In the genomic region with DNA sequence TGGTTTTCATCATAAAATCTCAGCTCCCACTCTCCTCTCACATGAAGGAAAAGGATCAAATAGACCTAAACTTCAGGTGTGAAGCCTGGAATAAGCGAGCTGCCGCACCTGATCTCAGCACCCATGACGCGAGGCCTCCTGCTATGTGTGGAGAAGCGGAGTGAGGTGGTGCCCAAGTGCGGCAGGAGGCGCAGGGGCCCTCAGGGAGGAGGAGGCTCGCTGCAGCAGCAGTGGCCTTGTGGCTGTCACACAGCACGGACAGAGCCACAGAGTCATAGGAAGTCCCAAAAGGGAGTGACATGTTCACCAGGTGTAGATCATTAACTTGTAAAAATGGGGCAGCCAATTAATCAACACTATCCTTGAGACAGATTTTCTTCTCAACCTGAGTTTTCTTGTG, we compare ENCODE assay signal across 26 cellular contexts. TPM values are rescaled to one million over a fixed set of nuclear protein-coding genes. Genes with fewer than 3 reads are reported as not detected.
DNase-seq lines count a peak whose midpoint lies in the region; ATAC-seq and TF ChIP-seq lines count a peak whose summit lies in the region.
"Had no signal": no experiment of that assay in that cellular context is flagged by ENCODE, and none has a peak within 500 bp of the region (broad histone marks: within the 10 kb centered on the region; RNA-seq: fewer than 3 reads in every experiment).

No MANE protein-coding gene starts in this region.

- H3K4me1 Mint-ChIP-seq in T-helper 2 cell treated with Interferon-gamma antibody and Interleukin-4, amounts not matched to agents 5 μg/mL and 100 μg/mL, for 36 hours (ENCODE audit: low read depth), result peaks cover 43% of the 10 kb centered on the region
- peaks cover 44% of the 10 kb centered on the region for H3K4me1 Mint-ChIP-seq in activated naive CD8-positive, alpha-beta T cell treated with anti-CD3 and anti-CD28 coated beads for 36 hours
- peaks cover 18 to 40% (median 36%) of the 10 kb centered on the region in 4 donors for H3K4me1 Mint-ChIP-seq in naive thymus-derived CD8-positive, alpha-beta T cell
- H3K4me1 Mint-ChIP-seq: nephron progenitor cell had no signal

- intact Hi-C loops in transverse colon (cut with DNase I; ENCODE audit: low total_unique reads), result no loop called here

- peak overlapping the region; percentile 57 for H3K27ac Mint-ChIP-seq in T-helper 2 cell treated with Interferon-gamma antibody and Interleukin-4, amounts not matched to agents 5 μg/mL and 100 μg/mL, for 36 hours
- H3K27ac Mint-ChIP-seq in activated naive CD8-positive, alpha-beta T cell treated with anti-CD3 and anti-CD28 coated beads for 36 hours, result peak overlapping the region; percentile 91
- peak overlapping the region in 7 of 10 donors; percentile 19 to 89 (median 63) for H3K27ac Mint-ChIP-seq in naive thymus-derived CD8-positive, alpha-beta T cell
- H3K27ac Mint-ChIP-seq: nephron progenitor cell; stimulated activated memory B cell treated with anti-CD40 and anti-IgM and Interleukin-4, amounts not matched to agents 10 μg/mL and 1 μg/mL and 100 μg/mL, for 72 hours had no signal

- ATAC-seq in GM18861 (IDR thresholded peaks at IDR 0.05; ENCODE audit: unreplicated experiment) (peak; percentile 59), GM21360 (IDR thresholded peaks at IDR 0.05; ENCODE audit: unreplicated experiment) (no peak)
- no peak for ATAC-seq in naive thymus-derived CD8-positive, alpha-beta T cell
- ATAC-seq: HCT116; heart right ventricle; SK-N-SH treated with all-trans-retinoic acid at 6 μM for 48 hours; stimulated activated memory B cell treated with anti-CD40 and anti-IgM and Interleukin-4, amounts not matched to agents 10 μg/mL and 1 μg/mL and 100 μg/mL, for 72 hours had no signal

- no peak for TF ChIP-seq POLR2A in transverse colon (IDR thresholded peaks at IDR 0.05)

- no peaks in the 10 kb centered on the region for H3K9me3 ChIP-seq in transverse colon

- H3K4me3 ChIP-seq in transverse colon, result no peak overlapping the region
- H3K4me3 ChIP-seq: heart right ventricle had no signal

- TF ChIP-seq CTCF in transverse colon (IDR thresholded peaks at IDR 0.05), result no peak

- no peaks in the 10 kb centered on the region for H3K27me3 Mint-ChIP-seq in T-helper 2 cell treated with Interferon-gamma antibody and Interleukin-4, amounts not matched to agents 5 μg/mL and 100 μg/mL, for 36 hours (ENCODE audit: low read depth)
- H3K27me3 Mint-ChIP-seq in activated naive CD8-positive, alpha-beta T cell treated with anti-CD3 and anti-CD28 coated beads for 36 hours, result no peaks in the 10 kb centered on the region
- no peaks in the 10 kb centered on the region for H3K27me3 Mint-ChIP-seq in naive thymus-derived CD8-positive, alpha-beta T cell
- H3K27me3 Mint-ChIP-seq: stimulated activated memory B cell treated with anti-CD40 and anti-IgM and Interleukin-4, amounts not matched to agents 10 μg/mL and 1 μg/mL and 100 μg/mL, for 72 hours had no signal

- in situ Hi-C loops in transverse colon (cut with MboI; ENCODE audit: low pct_ligation_motif_present in 1 of 4, low pct_unique_long_range_greater_than_20kb in 1 of 4, low sequenced_read_pairs in 3 of 4), result no loop called here

- H3K4me1 ChIP-seq in transverse colon, result no peaks in the 10 kb centered on the region

- TF ChIP-seq EP300 in transverse colon (IDR thresholded peaks at IDR 0.05; ENCODE audit: low read depth), result no peak

- H3K36me3 Mint-ChIP-seq in T-helper 2 cell treated with Interferon-gamma antibody and Interleukin-4, amounts not matched to agents 5 μg/mL and 100 μg/mL, for 36 hours (ENCODE audit: low read depth), result peaks cover 79% of the 10 kb centered on the region
- peaks cover 86% of the 10 kb centered on the region for H3K36me3 Mint-ChIP-seq in activated naive CD8-positive, alpha-beta T cell treated with anti-CD3 and anti-CD28 coated beads for 36 hours
- H3K36me3 Mint-ChIP-seq in naive thymus-derived CD8-positive, alpha-beta T cell, result peaks cover 8 to 62% (median 43%) of the 10 kb centered on the region in 3 donors

- peaks cover 40% of the 10 kb centered on the region for H3K9me3 Mint-ChIP-seq in T-helper 2 cell treated with Interferon-gamma antibody and Interleukin-4, amounts not matched to agents 5 μg/mL and 100 μg/mL, for 36 hours
- peaks cover 28% of the 10 kb centered on the region for H3K9me3 Mint-ChIP-seq in activated naive CD8-positive, alpha-beta T cell treated with anti-CD3 and anti-CD28 coated beads for 36 hours
- peaks cover 0 to 10% (median 2%) of the 10 kb centered on the region in 9 donors for H3K9me3 Mint-ChIP-seq in naive thymus-derived CD8-positive, alpha-beta T cell

- POLR2A ChIA-PET in naive thymus-derived CD8-positive, alpha-beta T cell (lab: Charles Lee), result no interaction called here

- DNase-seq in T-helper 2 cell treated with Interferon-gamma antibody and Interleukin-4, amounts not matched to agents 5 μg/mL and 100 μg/mL, for 36 hours (ENCODE audit: low spot score), result no peak
- DNase-seq in T-helper 2 cell (no peak), transverse colon (no peak), iPS-NIHi11 (ENCODE audit: low spot score) (no peak)
- no peak for DNase-seq in activated naive CD8-positive, alpha-beta T cell treated with anti-CD3 and anti-CD28 coated beads for 36 hours
- no peak for DNase-seq in naive thymus-derived CD8-positive, alpha-beta T cell
- DNase-seq: 8988T; activated CD4-positive, alpha-beta T cell treated with anti-CD3 and anti-CD28 coated beads for 1 hour; anterior cingulate cortex; COR-L47; DMS79; heart right ventricle; KBM-7; MV-4-11; NCI-H187 treated with DMSO at 0.1 percent for 48 hours; NCI-H2227 treated with DMSO at 0.1 percent for 48 hours; nephron progenitor cell; posterior cingulate gyrus; stimulated activated CD4-positive, alpha-beta T cell treated with anti-CD3 and anti-CD28 coated beads, Interleukin-1b, Interleukin-23, amount 100 ng/mL, for 48 hours had no signal

- no peaks in the 10 kb centered on the region for H3K27me3 ChIP-seq in transverse colon
- H3K27me3 ChIP-seq: heart right ventricle had no signal

- 85 to 96% methylated on average over 7 to 9 of the region's 9 CpGs for WGBS in transverse colon (ENCODE audit: low coverage in 1 of 2), 2 donors

- peak overlapping the region; percentile 75 for H3K4me3 Mint-ChIP-seq in T-helper 2 cell treated with Interferon-gamma antibody and Interleukin-4, amounts not matched to agents 5 μg/mL and 100 μg/mL, for 36 hours
- no peak overlapping the region for H3K4me3 Mint-ChIP-seq in activated naive CD8-positive, alpha-beta T cell treated with anti-CD3 and anti-CD28 coated beads for 36 hours
- H3K4me3 Mint-ChIP-seq in naive thymus-derived CD8-positive, alpha-beta T cell, result peak overlapping the region in 9 of 10 donors; percentile 6 to 79 (median 66)
- H3K4me3 Mint-ChIP-seq: nephron progenitor cell; stimulated activated memory B cell treated with anti-CD40 and anti-IgM and Interleukin-4, amounts not matched to agents 10 μg/mL and 1 μg/mL and 100 μg/mL, for 72 hours had no signal

- peaks cover 0 to 6% (median 0%) of the 10 kb centered on the region in 4 donors for H3K36me3 ChIP-seq in transverse colon

- no peak overlapping the region for H3K27ac ChIP-seq in transverse colon
- H3K27ac ChIP-seq: heart right ventricle, RWPE1 had no signal

RNA-seq across cellular contexts. Expression of gene SCLY, which starts 9.1 kb away (rescaled TPM):
- 10 to 100 TPM; 71.6 to 72.9 TPM for total RNA-seq in activated naive CD8-positive, alpha-beta T cell treated with anti-CD3 and anti-CD28 coated beads for 36 hours
- total RNA-seq in naive thymus-derived CD8-positive, alpha-beta T cell, result 10 to 100 TPM; 31.0 to 31.2 TPM
- 10 to 100 TPM; 10.8 to 17.1 (median 10.9) TPM for polyA plus RNA-seq in naive thymus-derived CD8-positive, alpha-beta T cell
- 10 to 100 TPM in 3 of 4 donors, 1 to 10 TPM in 1; 9.4 to 24.3 (median 11.1) TPM for total RNA-seq in transverse colon

RNA-seq across cellular contexts. Expression of gene ESPNL, which starts 30.3 kb away (rescaled TPM):
- not detected for total RNA-seq in activated naive CD8-positive, alpha-beta T cell treated with anti-CD3 and anti-CD28 coated beads for 36 hours
- under 1 TPM; 0.16 to 0.34 TPM for total RNA-seq in naive thymus-derived CD8-positive, alpha-beta T cell
- polyA plus RNA-seq in naive thymus-derived CD8-positive, alpha-beta T cell, result not detected
- total RNA-seq in transverse colon, result 1 to 10 TPM in 2 of 4 donors, under 1 TPM in 2; 0.14 to 4.4 (median 0.72) TPM
- total RNA-seq: dermis microvascular lymphatic vessel endothelial cell had no signal
